8 cellular contexts compared by ENCODE assay signal in genomic region chr19:18279516-18280246, GRCh38. TPM values are rescaled to one million over a fixed set of nuclear protein-coding genes. Genes with fewer than 3 reads are reported as not detected.
DNase-seq lines count a peak whose midpoint lies in the region; ATAC-seq and TF ChIP-seq lines count a peak whose summit lies in the region.

No MANE protein-coding gene starts in this region.

- H3K4me3 ChIP-seq in GM12864 (ENCODE audit: low read depth, low read length) (peak overlapping the region; percentile 95), HUES6 (ENCODE audit: low read depth, low read length) (peak overlapping the region; percentile 96), endodermal cell (ENCODE audit: low read length) (peak overlapping the region; percentile 89)

- H3K36me3 Mint-ChIP-seq in endodermal cell (ENCODE audit: low read depth): peaks cover 24% of the 10 kb centered on the region

- peak; percentile 78 for DNase-seq in GM12864 (ENCODE audit: low read depth)
- peak; percentile 92 for DNase-seq in NOMO-1 treated with DMSO at 0.1 percent for 48 hours (lab: John Stamatoyannopoulos, UW; ENCODE audit: unreplicated experiment)
- DNase-seq in activated CD8-positive, alpha-beta memory T cell treated with anti-CD3 and anti-CD28 coated beads, Interleukin-2, amount 50 U/mL, for 24 hours (ENCODE audit: extremely low read depth): peak; percentile 75
- peak; percentile 97 for DNase-seq in endodermal cell
- peak; percentile 95 for DNase-seq in mesenteric fat pad (ENCODE audit: low spot score)
- peak; percentile 77 for DNase-seq in stimulated activated CD8-positive, alpha-beta memory T cell treated with anti-CD3 and anti-CD28 coated beads, Interleukin-12 subunit alpha, Interleukin-12 subunit beta, amount 100 ng/mL, for 24 hours (ENCODE audit: extremely low read depth)

- H3K9ac ChIP-seq in HUES6 (ENCODE audit: low read length) (peak overlapping the region; percentile 92), endodermal cell (ENCODE audit: extremely low read depth, low read length, poor library complexity, severe bottlenecking) (peak overlapping the region; percentile 100)

- 0% methylated on average over 10 to 47 of the region's 55 CpGs for WGBS in endodermal cell (ENCODE audit: insufficient coverage in 1 of 2, insufficient read length in 1 of 2), 2 experiments

- H3K36me3 ChIP-seq in HUES6 (ENCODE audit: control insufficient read depth, insufficient read depth, low read length) (peaks cover 13% of the 10 kb centered on the region), endodermal cell (ENCODE audit: control insufficient read depth, insufficient read depth, low read length) (peaks cover 27% of the 10 kb centered on the region)

- H3K9me3 Mint-ChIP-seq in endodermal cell: no peaks in the 10 kb centered on the region

- H3K4me1 ChIP-seq in HUES6 (ENCODE audit: control insufficient read depth, insufficient read depth, low read length) (peaks cover 28% of the 10 kb centered on the region; the same call in 1 of the 2 replicates), endodermal cell (ENCODE audit: control insufficient read depth, insufficient read depth, low read length) (no peaks in the 10 kb centered on the region)

- TF ChIP-seq CTCF in GM12864 (IDR thresholded peaks at IDR 0.05; ENCODE audit: low read depth, low read length, missing control alignments) (peak; percentile 95), endodermal cell (conservative IDR thresholded peaks at IDR 0.05) (peak; percentile 99)

- no peak for ATAC-seq in GM18858 (IDR thresholded peaks at IDR 0.05; ENCODE audit: unreplicated experiment)

- H3K27me3 Mint-ChIP-seq in endodermal cell (ENCODE audit: insufficient read depth): no peaks in the 10 kb centered on the region

- no peaks in the 10 kb centered on the region for H3K27me3 ChIP-seq in HUES6 (ENCODE audit: control insufficient read depth, insufficient read depth, low read length)
- no peaks in the 10 kb centered on the region for H3K27me3 ChIP-seq in endodermal cell (ENCODE audit: control insufficient read depth, insufficient read depth, low read length, poor library complexity, severe bottlenecking)

- H3K4me1 Mint-ChIP-seq in endodermal cell: peaks cover 18% of the 10 kb centered on the region

- H3K4me3 Mint-ChIP-seq in endodermal cell: peak overlapping the region; percentile 97

- H3K9me3 ChIP-seq in HUES6 (ENCODE audit: control insufficient read depth, insufficient read depth, low read depth, low read length) (no peaks in the 10 kb centered on the region), endodermal cell (ENCODE audit: control insufficient read depth, low read length) (no peaks in the 10 kb centered on the region)

- H3K27ac ChIP-seq in HUES6 (ENCODE audit: low read depth, low read length): peak overlapping the region; percentile 86
- peak overlapping the region; percentile 97 for H3K27ac ChIP-seq in endodermal cell (ENCODE audit: low read depth, low read length)

- peak overlapping the region; percentile 99 for H3K27ac Mint-ChIP-seq in endodermal cell

RNA-seq across cellular contexts. Expression of gene JUND, which starts 1.7 kb away (rescaled TPM):
- total RNA-seq in endodermal cell (100 to 1,000 TPM; 112 to 148 TPM), mesenteric fat pad (320 TPM)
- polyA plus RNA-seq in endodermal cell (2013, experiment 1 of 2): 255 TPM
- 262 TPM for polyA plus RNA-seq in endodermal cell (2013, experiment 2 of 2)

RNA-seq across cellular contexts. Expression of gene IQCN, which starts 5.4 kb away (rescaled TPM):
- total RNA-seq in endodermal cell (1 to 10 TPM; 2.4 to 3.3 TPM), mesenteric fat pad (2.8 TPM)
- 3.2 TPM for polyA plus RNA-seq in endodermal cell (2013, experiment 1 of 2)
- 2.7 TPM for polyA plus RNA-seq in endodermal cell (2013, experiment 2 of 2)

RNA-seq across cellular contexts. Expression of gene LSM4, which starts 43.2 kb away (rescaled TPM):
- total RNA-seq in endodermal cell (100 to 1,000 TPM; 252 to 276 TPM), mesenteric fat pad (68.4 TPM)
- polyA plus RNA-seq in endodermal cell (2013, experiment 1 of 2): 273 TPM
- polyA plus RNA-seq in endodermal cell (2013, experiment 2 of 2): 240 TPM

RNA-seq across cellular contexts. Expression of gene PDE4C, which starts 53.4 kb away (rescaled TPM):
- total RNA-seq in endodermal cell: 1 to 10 TPM; 1.1 to 2.4 TPM
- polyA plus RNA-seq in endodermal cell (2013, experiment 1 of 2): 0.93 TPM
- polyA plus RNA-seq in endodermal cell (2013, experiment 2 of 2): 1.1 TPM
- total RNA-seq in mesenteric fat pad: not detected
